In the genomic region with DNA sequence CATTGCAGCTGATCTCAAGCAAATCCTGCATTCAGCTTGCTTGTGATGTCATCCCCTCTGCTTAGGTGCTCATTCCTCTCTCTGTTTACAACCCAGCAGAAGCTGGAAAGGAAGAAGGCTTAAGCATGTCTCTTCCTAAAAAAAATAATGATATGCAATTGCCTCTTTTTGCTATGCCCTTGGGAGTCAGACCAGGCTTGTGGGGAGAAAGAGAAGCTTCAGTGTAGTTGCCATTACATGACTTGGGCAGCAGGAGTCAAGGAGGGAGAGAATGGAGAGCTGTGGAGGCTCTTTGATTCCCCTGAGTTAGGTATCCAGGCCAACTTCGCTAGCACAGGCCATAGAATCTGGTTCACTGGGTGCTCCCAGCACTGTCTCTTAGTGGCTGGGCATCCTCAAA, we compare ENCODE assay signal across 22 cellular contexts.
DNase-seq lines count a peak whose midpoint lies in the region; ATAC-seq and TF ChIP-seq lines count a peak whose summit lies in the region.
"Had no signal": no experiment of that assay in that cellular context is flagged by ENCODE, and none has a peak within 500 bp of the region (broad histone marks: within the 10 kb centered on the region; RNA-seq: fewer than 3 reads in every experiment).

No MANE protein-coding gene starts in this region.

- no peak overlapping the region for H2BK12ac ChIP-seq in trophoblast cell (ENCODE audit: low read length)

- H4K8ac ChIP-seq in trophoblast cell (ENCODE audit: low read depth, low read length): no peak overlapping the region

- H2BK5ac ChIP-seq in trophoblast cell (ENCODE audit: low read depth, low read length, poor library complexity): no peak overlapping the region

- no peak overlapping the region for H3K4me3 ChIP-seq in left ventricle myocardium inferior
- no peak overlapping the region for H3K4me3 ChIP-seq in coronary artery
- H3K4me3 ChIP-seq in parathyroid adenoma (ENCODE audit: low read depth, low read length): no peak overlapping the region
- no peak overlapping the region for H3K4me3 ChIP-seq in trophoblast cell (ENCODE audit: low read depth, low read length)
- H3K4me3 ChIP-seq: A549; BLaER1 treated with 17β-estradiol and CSF1 and Interleukin-3, amounts not matched to agents 10 nM and 100 nM; GM23338 had no signal

- no peak overlapping the region for H2AFZ ChIP-seq in parathyroid adenoma
- H2AFZ ChIP-seq in trophoblast cell (ENCODE audit: insufficient read depth, low read length, poor library complexity): no peak overlapping the region
- H2AFZ ChIP-seq: GM23338 had no signal

- H3K9ac ChIP-seq in parathyroid adenoma (no peak overlapping the region), trophoblast cell (ENCODE audit: low read length) (no peak overlapping the region)
- H3K9ac ChIP-seq: BLaER1 treated with 17β-estradiol and CSF1 and Interleukin-3, amounts not matched to agents 10 nM and 100 nM had no signal

- H4K91ac ChIP-seq in trophoblast cell (ENCODE audit: low read depth, low read length): no peak overlapping the region

- H3K27ac ChIP-seq in left ventricle myocardium inferior (replicated peaks): peak overlapping the region; percentile 96
- no peak overlapping the region for H3K27ac ChIP-seq in coronary artery
- H3K27ac ChIP-seq in parathyroid adenoma: peak overlapping the region; percentile 84
- H3K27ac ChIP-seq in trophoblast cell (ENCODE audit: low read depth, low read length): no peak overlapping the region
- H3K27ac ChIP-seq: A549; BLaER1 treated with 17β-estradiol and CSF1 and Interleukin-3, amounts not matched to agents 10 nM and 100 nM had no signal

- DNase-seq in cardiac septum (ENCODE audit: low spot score): peak; percentile 51
- DNase-seq in left cardiac atrium: no peak
- no peak for DNase-seq in left ventricle myocardium inferior
- DNase-seq in Right ventricle myocardium inferior (ENCODE audit: missing footprints): no peak
- DNase-seq in coronary artery (ENCODE audit: low spot score): peak; percentile 4
- no peak for DNase-seq in trophoblast cell
- DNase-seq: 8988T; ACHN; AML-193; BE2C; CD4-positive, alpha-beta T cell; CD8-positive, alpha-beta memory T cell; DMS53; DMS79 treated with DMSO at 0.1 percent for 48 hours; GF-D8; H9; HFFc6 had no signal

- H3K4ac ChIP-seq in trophoblast cell (ENCODE audit: low read depth, low read length): no peak overlapping the region

- no peak overlapping the region for H3K4me2 ChIP-seq in parathyroid adenoma (ENCODE audit: low read length)
- H3K4me2 ChIP-seq in trophoblast cell (ENCODE audit: low read length): no peak overlapping the region
- H3K4me2 ChIP-seq: A549, GM23338 had no signal

- no CpG with 5 or more reads among the region's 1 CpG for WGBS in trophoblast cell (ENCODE audit: extremely low coverage, insufficient coverage, insufficient read length)

- H3K23ac ChIP-seq in trophoblast cell (ENCODE audit: low read length): no peak overlapping the region

- H3K4me1 ChIP-seq in left ventricle myocardium inferior: peaks cover 76% of the 10 kb centered on the region
- H3K4me1 ChIP-seq in parathyroid adenoma: peaks cover 75% of the 10 kb centered on the region
- peaks cover 3 to 6% of the 10 kb centered on the region in 2 experiments for H3K4me1 ChIP-seq in trophoblast cell (ENCODE audit: control insufficient read depth in 1 of 2, insufficient read depth in 2 of 2, low read length in 2 of 2)
- H3K4me1 ChIP-seq: A549, BE2C had no signal

- no peak overlapping the region for H2BK120ac ChIP-seq in trophoblast cell (ENCODE audit: insufficient read depth, low read length, poor library complexity)

- ATAC-seq in left cardiac atrium (no peak), Right ventricle myocardium inferior (no peak)
- ATAC-seq: A549, GM23338, HCT116 had no signal

- no peaks in the 10 kb centered on the region for H3K79me1 ChIP-seq in trophoblast cell (ENCODE audit: low read length)

- H4K12ac ChIP-seq in trophoblast cell (ENCODE audit: low read depth, low read length): no peak overlapping the region

- H3K79me2 ChIP-seq in parathyroid adenoma (peaks cover 14% of the 10 kb centered on the region), trophoblast cell (ENCODE audit: control insufficient read depth, insufficient read depth, low read length, poor library complexity) (no peaks in the 10 kb centered on the region)

- no peaks in the 10 kb centered on the region for H3K27me3 ChIP-seq in left ventricle myocardium inferior (ENCODE audit: low read depth)
- no peaks in the 10 kb centered on the region for H3K27me3 ChIP-seq in parathyroid adenoma (ENCODE audit: control insufficient read depth, insufficient read depth, low read length)
- no peaks in the 10 kb centered on the region for H3K27me3 ChIP-seq in trophoblast cell (ENCODE audit: insufficient read depth, low read length)
- H3K27me3 ChIP-seq: BE2C; BLaER1 treated with 17β-estradiol and CSF1 and Interleukin-3, amounts not matched to agents 10 nM and 100 nM had no signal

- H3K36me3 ChIP-seq in left ventricle myocardium inferior: peaks cover 7% of the 10 kb centered on the region
- H3K36me3 ChIP-seq in parathyroid adenoma (ENCODE audit: control insufficient read depth, insufficient read depth, low read length): no peaks in the 10 kb centered on the region
- H3K36me3 ChIP-seq in trophoblast cell (ENCODE audit: control insufficient read depth in 1 of 2, insufficient read depth in 2 of 2, low read length in 2 of 2): no peaks in the 10 kb centered on the region
- H3K36me3 ChIP-seq: BE2C had no signal

- no peak for TF ChIP-seq CTCF in left ventricle myocardium inferior (IDR thresholded peaks at IDR 0.05; ENCODE audit: borderline replicate concordance)
- TF ChIP-seq CTCF in coronary artery (IDR thresholded peaks at IDR 0.05): no peak
- no peak for TF ChIP-seq CTCF in parathyroid adenoma (IDR thresholded peaks at IDR 0.05)

- no peak overlapping the region for H3K18ac ChIP-seq in trophoblast cell (ENCODE audit: low read length)

- intact Hi-C loops in cardiac septum (cut with DNase I): loop anchor here (5.0 kb wide), 2 partner anchors 121 to 154 kb away; no protein-coding TSS in a partner anchor
- intact Hi-C loops in left cardiac atrium (cut with DNase I): no loop called here
- intact Hi-C loops in left ventricle myocardium inferior (cut with micrococcal nuclease): no loop called here
- intact Hi-C loops in Right ventricle myocardium inferior (cut with DNase I): no loop called here

- no peak overlapping the region for H3K14ac ChIP-seq in trophoblast cell (ENCODE audit: low read length)

- no peak overlapping the region for H2AK5ac ChIP-seq in trophoblast cell (ENCODE audit: low read length)

- H3K9me3 ChIP-seq in left ventricle myocardium inferior (replicated peaks) (peaks cover 10% of the 10 kb centered on the region), parathyroid adenoma (ENCODE audit: control insufficient read depth, low read length) (no peaks in the 10 kb centered on the region), trophoblast cell (ENCODE audit: insufficient read depth, low read depth, low read length) (peaks cover 4% of the 10 kb centered on the region)
- H3K9me3 ChIP-seq: BE2C had no signal

Comparison
In these comparisons a context has a peak if more than half of its experiments do, and no peak if none do; other contexts are left out.
1. DNase-seq: peak in cardiac septum (single experiment) and coronary artery (single experiment); none in left cardiac atrium (single experiment), left ventricle myocardium inferior (single experiment), Right ventricle myocardium inferior (single experiment) and trophoblast cell (0 of 2).
2. H3K27ac ChIP-seq: peak in left ventricle myocardium inferior (single experiment) and parathyroid adenoma (single experiment); none in coronary artery (0 of 2) and trophoblast cell (single experiment).